Comparison of ENCODE assay signal across 22 cellular contexts in genomic region chr7:44695756-44696155, GRCh38. TPM values are rescaled to one million over a fixed set of nuclear protein-coding genes. Genes with fewer than 3 reads are reported as not detected.
A peak's percentile ranks its signal among the peaks of the same experiment; 100 is the strongest.
DNase-seq lines count a peak whose midpoint lies in the region; ATAC-seq and TF ChIP-seq lines count a peak whose summit lies in the region.
"Had no signal": no experiment of that assay in that cellular context is flagged by ENCODE, and none has a peak within 500 bp of the region (broad histone marks: within the 10 kb centered on the region; RNA-seq: fewer than 3 reads in every experiment).

No MANE protein-coding gene starts in this region.

- peak overlapping the region; percentile 85 for H3K27ac Mint-ChIP-seq in T-helper 17 cell
- no peak overlapping the region for H3K27ac Mint-ChIP-seq in neural progenitor cell
- H3K27ac Mint-ChIP-seq: HFFc6 had no signal

- H3K9me3 ChIP-seq in T-helper 17 cell (ENCODE audit: control insufficient read depth, low read length, poor library complexity, severe bottlenecking) (no peaks in the 10 kb centered on the region), neural progenitor cell (ENCODE audit: low read depth) (no peaks in the 10 kb centered on the region)
- H3K9me3 ChIP-seq: Peyer's patch had no signal

- H3K79me2 ChIP-seq in neural progenitor cell (ENCODE audit: low read depth): no peaks in the 10 kb centered on the region

- no peaks in the 10 kb centered on the region for H3K36me3 ChIP-seq in neural progenitor cell

- H3K36me3 Mint-ChIP-seq in T-helper 17 cell (ENCODE audit: low read depth) (peaks cover 9% of the 10 kb centered on the region), neural progenitor cell (peaks cover 48% of the 10 kb centered on the region)

- no peak overlapping the region for H3K9ac ChIP-seq in neural progenitor cell

- no peak overlapping the region for H3K4me3 Mint-ChIP-seq in T-helper 17 cell
- peak overlapping the region; percentile 62 for H3K4me3 Mint-ChIP-seq in neural progenitor cell
- H3K4me3 Mint-ChIP-seq: CD4-positive, CD25-positive, alpha-beta regulatory T cell; HFFc6 had no signal

- no peak overlapping the region for H3K4me3 ChIP-seq in neural progenitor cell
- H3K4me3 ChIP-seq: Peyer's patch had no signal

- H2AFZ ChIP-seq in neural progenitor cell (replicated peaks): no peak overlapping the region

- TF ChIP-seq CTCF in neural progenitor cell (IDR thresholded peaks at IDR 0.05): no peak

- H3K4me2 ChIP-seq in neural progenitor cell: no peak overlapping the region

- no peaks in the 10 kb centered on the region for H3F3A ChIP-seq in neural progenitor cell (ENCODE audit: low read depth)

- H3K27me3 Mint-ChIP-seq in T-helper 17 cell (no peaks in the 10 kb centered on the region), neural progenitor cell (ENCODE audit: insufficient read depth, low read depth) (peaks cover 10% of the 10 kb centered on the region)
- H3K27me3 Mint-ChIP-seq: CD4-positive, CD25-positive, alpha-beta regulatory T cell had no signal

- no peaks in the 10 kb centered on the region for H4K20me1 ChIP-seq in neural progenitor cell (ENCODE audit: low read depth)

- H3K4me1 ChIP-seq in neural progenitor cell: no peaks in the 10 kb centered on the region
- H3K4me1 ChIP-seq: Peyer's patch had no signal

- H3K27me3 ChIP-seq in neural progenitor cell: no peaks in the 10 kb centered on the region
- H3K27me3 ChIP-seq: Peyer's patch had no signal

- H3K4me1 Mint-ChIP-seq in T-helper 17 cell (peaks cover 2% of the 10 kb centered on the region), neural progenitor cell (no peaks in the 10 kb centered on the region)
- H3K4me1 Mint-ChIP-seq: CD4-positive, CD25-positive, alpha-beta regulatory T cell had no signal

- DNase-seq in D341Med (ENCODE audit: low spot score): peak; percentile 22
- DNase-seq in T-helper 17 cell: no peak
- no peak for DNase-seq in neural progenitor cell (ENCODE audit: low spot score)
- DNase-seq in superior temporal gyrus (ENCODE audit: extremely low spot score): peak; percentile 24
- no peak for DNase-seq in NOMO-1 treated with dmso at 0.1 percent for 144 hours (lab: John Stamatoyannopoulos, UW; ENCODE audit: unreplicated experiment)
- DNase-seq: CD4-positive, CD25-positive, alpha-beta regulatory T cell; COR-L47; DMS153; H7; HFFc6; Kasumi-1; NCI-H1694; NCI-H2081; NCI-H2171; NCI-H345; NCI-H524; NCI-H774; NK-92 treated with Interleukin-12 subunit alpha and Interleukin-12 subunit beta, amount 100 ng/mL, for 24 hours had no signal

- no peak overlapping the region for H3K27ac ChIP-seq in neural progenitor cell
- H3K27ac ChIP-seq: Peyer's patch had no signal

- H3K9me3 Mint-ChIP-seq in neural progenitor cell: peaks cover 2% of the 10 kb centered on the region
- H3K9me3 Mint-ChIP-seq: CD4-positive, CD25-positive, alpha-beta regulatory T cell had no signal

- no peak for ATAC-seq in T-helper 17 cell
- no peak for ATAC-seq in HG03196 (IDR thresholded peaks at IDR 0.05; ENCODE audit: unreplicated experiment)
- ATAC-seq in HG03520 (IDR thresholded peaks at IDR 0.05; ENCODE audit: unreplicated experiment): no peak
- ATAC-seq: SK-N-SH treated with all-trans-retinoic acid at 6 μM for 48 hours had no signal

RNA-seq across cellular contexts. Expression of gene ZMIZ2, which starts 52.9 kb away (rescaled TPM):
- total RNA-seq in T-helper 17 cell (100 to 1,000 TPM; 117 to 171 TPM), neural progenitor cell (ENCODE audit: low replicate concordance) (7.6 and 19.5 TPM in 2 replicates)

Comparison
In these comparisons a context has a peak if more than half of its experiments do, and no peak if none do; other contexts are left out.
1. DNase-seq: peak in D341Med (single experiment) and superior temporal gyrus (single experiment); none in T-helper 17 cell (0 of 3), neural progenitor cell (single experiment) and NOMO-1 treated with dmso at 0.1 percent for 144 hours (single experiment).